Comparison of ENCODE assay signal across 8 cellular contexts in genomic region chr20:4227085-4227821, GRCh38. TPM values are rescaled to one million over a fixed set of nuclear protein-coding genes. Genes with fewer than 3 reads are reported as not detected.
DNase-seq lines count a peak whose midpoint lies in the region; ATAC-seq and TF ChIP-seq lines count a peak whose summit lies in the region.

No MANE protein-coding gene starts in this region.

- in situ Hi-C loops in ACHN (cut with HindIII; ENCODE audit: low pct_ligation_motif_present, low pct_unique_long_range_greater_than_20kb, low sequenced_read_pairs): no loop called here

- no peak overlapping the region for H3K27ac Mint-ChIP-seq in GM23338

- H3K9me2 ChIP-seq in GM23338 (ENCODE audit: insufficient read depth): no peaks in the 10 kb centered on the region

- H3K27ac ChIP-seq in GM23338 (ENCODE audit: low read depth) (no peak overlapping the region), RWPE1 (no peak overlapping the region), cardiac muscle cell (no peak overlapping the region)

- H3K79me2 ChIP-seq in GM23338 (replicated peaks; ENCODE audit: insufficient read depth): no peaks in the 10 kb centered on the region

- H3K4me1 Mint-ChIP-seq in GM23338: peaks cover 4% of the 10 kb centered on the region

- DNase-seq in ACHN: peak; percentile 51
- peak; percentile 80 for DNase-seq in GM23338 (ENCODE audit: low spot score)
- peak; percentile 31 for DNase-seq in RWPE1 (ENCODE audit: low spot score)
- peak in 1 of 2 donors; percentile 84 for DNase-seq in cardiac muscle cell (ENCODE audit: low read depth in 1 of 2, low spot score in 1 of 2)
- DNase-seq in hippocampal formation (lab: John Stamatoyannopoulos, UW): no peak
- no peak for DNase-seq in activated T-cell treated with anti-CD3 and anti-CD28 coated beads, Interleukin-2, amount 50 U/mL, for 48 hours

- peaks cover 11% of the 10 kb centered on the region for H3K27me3 ChIP-seq in GM23338 (ENCODE audit: insufficient read depth)
- peaks cover 20% of the 10 kb centered on the region for H3K27me3 ChIP-seq in cardiac muscle cell

- H3K27me3 Mint-ChIP-seq in GM23338 (ENCODE audit: insufficient read depth, low read depth, poor library complexity): peaks cover 9% of the 10 kb centered on the region

- no peaks in the 10 kb centered on the region for H4K20me1 ChIP-seq in GM23338 (replicated peaks; ENCODE audit: insufficient read depth)

- no peaks in the 10 kb centered on the region for H3F3A ChIP-seq in GM23338 (replicated peaks; ENCODE audit: low read depth)

- no peaks in the 10 kb centered on the region for H3K9me3 ChIP-seq in cardiac muscle cell (ENCODE audit: low read depth)

- POLR2A ChIA-PET in RWPE1 (lab: Yijun Ruan, JAX; ENCODE audit: low non-redundant PET): no interaction called here

- H3K4me2 ChIP-seq in GM23338: no peak overlapping the region

- CTCF ChIA-PET in RWPE1 (lab: Yijun Ruan, JAX): no interaction called here

- H2AFZ ChIP-seq in GM23338: no peak overlapping the region

- H3K4me3 ChIP-seq in GM23338 (no peak overlapping the region), cardiac muscle cell (no peak overlapping the region)

- no peak overlapping the region for H3K4me3 Mint-ChIP-seq in GM23338

- peak; percentile 66 to 79 for TF ChIP-seq CTCF in GM23338 (conservative IDR thresholded peaks at IDR 0.05; ENCODE audit: low read depth in 2 of 2)
- TF ChIP-seq CTCF in RWPE1 (conservative IDR thresholded peaks at IDR 0.05; ENCODE audit: low read depth): no peak
- TF ChIP-seq CTCF in cardiac muscle cell (IDR thresholded peaks at IDR 0.05; ENCODE audit: low read depth, low read length): peak; percentile 61

- ATAC-seq in GM23338 (peak; percentile 90), GM19023 (IDR thresholded peaks at IDR 0.05; ENCODE audit: unreplicated experiment) (no peak), GM18868 (IDR thresholded peaks at IDR 0.05; ENCODE audit: unreplicated experiment) (no peak)

- H3K4me1 ChIP-seq in GM23338 (ENCODE audit: insufficient read depth) (no peaks in the 10 kb centered on the region), cardiac muscle cell (ENCODE audit: low read depth) (no peaks in the 10 kb centered on the region)

- no peaks in the 10 kb centered on the region for H3K9me3 Mint-ChIP-seq in GM23338

- H3K36me3 ChIP-seq in GM23338 (ENCODE audit: insufficient read depth): no peaks in the 10 kb centered on the region
- H3K36me3 ChIP-seq in cardiac muscle cell: no peaks in the 10 kb centered on the region

- H3K36me3 Mint-ChIP-seq in GM23338 (ENCODE audit: low read depth): no peaks in the 10 kb centered on the region

TF ChIP-seq in GM23338, 12 proteins besides CTCF, POLR2A, EP300 and RAD21 (continues in another document):
- TF ChIP-seq ETS1 (IDR thresholded peaks at IDR 0.05): no peak
- TF ChIP-seq NANOG (IDR thresholded peaks at IDR 0.05; ENCODE audit: borderline replicate concordance): no peak
- TF ChIP-seq ZNF331 (CRISPR knock-in tag; IDR thresholded peaks at IDR 0.05; ENCODE audit: low read depth): no peak
- no peak for TF ChIP-seq ZNF114 (CRISPR knock-in tag; IDR thresholded peaks at IDR 0.05)
- TF ChIP-seq EZH2phosphoT487 (IDR thresholded peaks at IDR 0.05; ENCODE audit: unreplicated experiment): no peak
- TF ChIP-seq, protein P1, sequence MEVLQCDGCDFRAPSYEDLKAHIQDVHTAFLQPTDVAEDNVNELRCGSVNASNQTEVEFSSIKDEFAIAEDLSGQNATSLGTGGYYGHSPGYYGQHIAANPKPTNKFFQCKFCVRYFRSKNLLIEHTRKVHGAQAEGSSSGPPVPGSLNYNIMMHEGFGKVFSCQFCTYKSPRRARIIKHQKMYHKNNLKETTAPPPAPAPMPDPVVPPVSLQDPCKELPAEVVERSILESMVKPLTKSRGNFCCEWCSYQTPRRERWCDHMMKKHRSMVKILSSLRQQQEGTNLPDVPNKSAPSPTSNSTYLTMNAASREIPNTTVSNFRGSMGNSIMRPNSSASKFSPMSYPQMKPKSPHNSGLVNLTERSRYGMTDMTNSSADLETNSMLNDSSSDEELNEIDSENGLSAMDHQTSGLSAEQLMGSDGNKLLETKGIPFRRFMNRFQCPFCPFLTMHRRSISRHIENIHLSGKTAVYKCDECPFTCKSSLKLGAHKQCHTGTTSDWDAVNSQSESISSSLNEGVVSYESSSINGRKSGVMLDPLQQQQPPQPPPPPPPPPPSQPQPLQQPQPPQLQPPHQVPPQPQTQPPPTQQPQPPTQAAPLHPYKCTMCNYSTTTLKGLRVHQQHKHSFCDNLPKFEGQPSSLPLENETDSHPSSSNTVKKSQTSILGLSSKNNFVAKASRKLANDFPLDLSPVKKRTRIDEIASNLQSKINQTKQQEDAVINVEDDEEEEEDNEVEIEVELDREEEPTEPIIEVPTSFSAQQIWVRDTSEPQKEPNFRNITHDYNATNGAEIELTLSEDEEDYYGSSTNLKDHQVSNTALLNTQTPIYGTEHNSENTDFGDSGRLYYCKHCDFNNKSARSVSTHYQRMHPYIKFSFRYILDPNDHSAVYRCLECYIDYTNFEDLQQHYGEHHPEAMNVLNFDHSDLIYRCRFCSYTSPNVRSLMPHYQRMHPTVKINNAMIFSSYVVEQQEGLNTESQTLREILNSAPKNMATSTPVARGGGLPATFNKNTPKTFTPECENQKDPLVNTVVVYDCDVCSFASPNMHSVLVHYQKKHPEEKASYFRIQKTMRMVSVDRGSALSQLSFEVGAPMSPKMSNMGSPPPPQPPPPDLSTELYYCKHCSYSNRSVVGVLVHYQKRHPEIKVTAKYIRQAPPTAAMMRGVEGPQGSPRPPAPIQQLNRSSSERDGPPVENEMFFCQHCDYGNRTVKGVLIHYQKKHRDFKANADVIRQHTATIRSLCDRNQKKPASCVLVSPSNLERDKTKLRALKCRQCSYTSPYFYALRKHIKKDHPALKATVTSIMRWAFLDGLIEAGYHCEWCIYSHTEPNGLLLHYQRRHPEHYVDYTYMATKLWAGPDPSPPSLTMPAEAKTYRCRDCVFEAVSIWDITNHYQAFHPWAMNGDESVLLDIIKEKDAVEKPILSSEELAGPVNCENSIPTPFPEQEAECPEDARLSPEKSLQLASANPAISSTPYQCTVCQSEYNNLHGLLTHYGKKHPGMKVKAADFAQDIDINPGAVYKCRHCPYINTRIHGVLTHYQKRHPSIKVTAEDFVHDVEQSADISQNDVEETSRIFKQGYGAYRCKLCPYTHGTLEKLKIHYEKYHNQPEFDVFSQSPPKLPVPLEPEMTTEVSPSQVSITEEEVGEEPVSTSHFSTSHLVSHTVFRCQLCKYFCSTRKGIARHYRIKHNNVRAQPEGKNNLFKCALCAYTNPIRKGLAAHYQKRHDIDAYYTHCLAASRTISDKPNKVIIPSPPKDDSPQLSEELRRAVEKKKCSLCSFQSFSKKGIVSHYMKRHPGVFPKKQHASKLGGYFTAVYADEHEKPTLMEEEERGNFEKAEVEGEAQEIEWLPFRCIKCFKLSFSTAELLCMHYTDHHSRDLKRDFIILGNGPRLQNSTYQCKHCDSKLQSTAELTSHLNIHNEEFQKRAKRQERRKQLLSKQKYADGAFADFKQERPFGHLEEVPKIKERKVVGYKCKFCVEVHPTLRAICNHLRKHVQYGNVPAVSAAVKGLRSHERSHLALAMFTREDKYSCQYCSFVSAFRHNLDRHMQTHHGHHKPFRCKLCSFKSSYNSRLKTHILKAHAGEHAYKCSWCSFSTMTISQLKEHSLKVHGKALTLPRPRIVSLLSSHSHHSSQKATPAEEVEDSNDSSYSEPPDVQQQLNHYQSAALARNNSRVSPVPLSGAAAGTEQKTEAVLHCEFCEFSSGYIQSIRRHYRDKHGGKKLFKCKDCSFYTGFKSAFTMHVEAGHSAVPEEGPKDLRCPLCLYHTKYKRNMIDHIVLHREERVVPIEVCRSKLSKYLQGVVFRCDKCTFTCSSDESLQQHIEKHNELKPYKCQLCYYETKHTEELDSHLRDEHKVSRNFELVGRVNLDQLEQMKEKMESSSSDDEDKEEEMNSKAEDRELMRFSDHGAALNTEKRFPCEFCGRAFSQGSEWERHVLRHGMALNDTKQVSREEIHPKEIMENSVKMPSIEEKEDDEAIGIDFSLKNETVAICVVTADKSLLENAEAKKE (CRISPR knock-in tag; IDR thresholded peaks at IDR 0.05): no peak
- no peak for TF ChIP-seq STAT1 (IDR thresholded peaks at IDR 0.05; ENCODE audit: unreplicated experiment)
- TF ChIP-seq, protein P2, sequence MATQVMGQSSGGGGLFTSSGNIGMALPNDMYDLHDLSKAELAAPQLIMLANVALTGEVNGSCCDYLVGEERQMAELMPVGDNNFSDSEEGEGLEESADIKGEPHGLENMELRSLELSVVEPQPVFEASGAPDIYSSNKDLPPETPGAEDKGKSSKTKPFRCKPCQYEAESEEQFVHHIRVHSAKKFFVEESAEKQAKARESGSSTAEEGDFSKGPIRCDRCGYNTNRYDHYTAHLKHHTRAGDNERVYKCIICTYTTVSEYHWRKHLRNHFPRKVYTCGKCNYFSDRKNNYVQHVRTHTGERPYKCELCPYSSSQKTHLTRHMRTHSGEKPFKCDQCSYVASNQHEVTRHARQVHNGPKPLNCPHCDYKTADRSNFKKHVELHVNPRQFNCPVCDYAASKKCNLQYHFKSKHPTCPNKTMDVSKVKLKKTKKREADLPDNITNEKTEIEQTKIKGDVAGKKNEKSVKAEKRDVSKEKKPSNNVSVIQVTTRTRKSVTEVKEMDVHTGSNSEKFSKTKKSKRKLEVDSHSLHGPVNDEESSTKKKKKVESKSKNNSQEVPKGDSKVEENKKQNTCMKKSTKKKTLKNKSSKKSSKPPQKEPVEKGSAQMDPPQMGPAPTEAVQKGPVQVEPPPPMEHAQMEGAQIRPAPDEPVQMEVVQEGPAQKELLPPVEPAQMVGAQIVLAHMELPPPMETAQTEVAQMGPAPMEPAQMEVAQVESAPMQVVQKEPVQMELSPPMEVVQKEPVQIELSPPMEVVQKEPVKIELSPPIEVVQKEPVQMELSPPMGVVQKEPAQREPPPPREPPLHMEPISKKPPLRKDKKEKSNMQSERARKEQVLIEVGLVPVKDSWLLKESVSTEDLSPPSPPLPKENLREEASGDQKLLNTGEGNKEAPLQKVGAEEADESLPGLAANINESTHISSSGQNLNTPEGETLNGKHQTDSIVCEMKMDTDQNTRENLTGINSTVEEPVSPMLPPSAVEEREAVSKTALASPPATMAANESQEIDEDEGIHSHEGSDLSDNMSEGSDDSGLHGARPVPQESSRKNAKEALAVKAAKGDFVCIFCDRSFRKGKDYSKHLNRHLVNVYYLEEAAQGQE (IDR thresholded peaks at IDR 0.05; ENCODE audit: unreplicated experiment): no peak

RNA-seq across cellular contexts. Expression of gene ADRA1D, which starts 21.8 kb away (rescaled TPM):
- total RNA-seq in GM23338 (2014; rRNA removed; shearing (Covaris generic)): 0.16 and 0.28 TPM in 2 replicates
- polyA plus RNA-seq in GM23338 (2016; fragmentation: Nextera tagmentation; extraction: Ambion mirVana) (0.31 TPM in 1 of 2 replicates, not detected in the other), cardiac muscle cell (0.75 and 0.79 TPM in 2 replicates)
- total RNA-seq in cardiac muscle cell: 0.71 and 1.4 TPM in 2 replicates

Comparison
In these comparisons a context has a peak if more than half of its experiments do, and no peak if none do; other contexts are left out.
1. DNase-seq: peak in ACHN (single experiment), GM23338 (single experiment) and RWPE1 (single experiment); none in hippocampal formation (0 of 2) and activated T-cell treated with anti-CD3 and anti-CD28 coated beads, Interleukin-2, amount 50 U/mL, for 48 hours (0 of 2).